ENCODE assay signal across 8 cellular contexts in the genomic region with DNA sequence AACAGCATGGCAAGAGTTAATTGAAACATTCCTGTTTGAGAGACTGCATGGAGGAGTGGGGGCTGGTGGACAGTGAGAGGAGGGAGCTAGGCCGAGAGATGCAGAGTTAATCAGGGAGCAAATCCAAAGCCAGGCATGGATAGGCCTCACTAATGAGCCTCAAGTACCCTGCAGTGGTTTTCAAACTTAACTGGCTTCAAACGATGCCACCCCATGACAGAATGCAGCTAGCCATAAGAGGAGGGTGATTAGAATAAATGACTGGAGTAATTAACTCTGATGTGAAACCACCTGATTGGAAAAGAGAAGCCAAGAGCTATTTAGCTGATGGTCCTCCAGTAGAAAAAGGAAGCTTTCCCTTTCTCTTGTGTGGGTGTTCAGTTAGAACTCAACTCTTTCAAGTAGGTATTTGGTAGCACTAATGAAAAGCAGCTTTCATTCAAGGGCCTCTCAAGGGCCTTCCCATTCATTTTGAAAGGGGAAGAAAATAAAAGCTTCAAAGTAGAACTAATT.
DNase-seq lines count a peak whose midpoint lies in the region; ATAC-seq and TF ChIP-seq lines count a peak whose summit lies in the region.

No MANE protein-coding gene starts in this region.

- no peak overlapping the region for H3K9ac ChIP-seq in NT2/D1 (ENCODE audit: insufficient read length, low read depth)
- no peak overlapping the region for H3K9ac ChIP-seq in rectal smooth muscle tissue (ENCODE audit: low read length)
- H3K9ac ChIP-seq in smooth muscle cell (ENCODE audit: low read depth) = no peak overlapping the region

- DNase-seq in NT2/D1 (ENCODE audit: low read depth, low spot score) (peak; percentile 35), EL (no peak), smooth muscle cell (lab: John Stamatoyannopoulos, UW; ENCODE audit: unreplicated experiment) (no peak), activated gamma-delta T cell (lab: John Stamatoyannopoulos, UW) (no peak)
- no peak for DNase-seq in stimulated activated CD4-positive, alpha-beta T cell treated with anti-CD3 and anti-CD28 coated beads, Interleukin-12 subunit alpha, Interleukin-12 subunit beta, amount 100 ng/mL, for 4 hours

- ATAC-seq in GM19025 (IDR thresholded peaks at IDR 0.05; ENCODE audit: low read depth, unreplicated experiment) (peak; percentile 72), HG03432 (IDR thresholded peaks at IDR 0.05; ENCODE audit: unreplicated experiment) (peak; percentile 87)

- H3K27ac ChIP-seq in rectal smooth muscle tissue (ENCODE audit: low read depth, low read length) (peak overlapping the region; percentile 11), smooth muscle cell (ENCODE audit: low read depth) (no peak overlapping the region)

- WGBS in smooth muscle cell (ENCODE audit: low lambda C conversion rate) = 12% methylated on average over 2 of the region's 2 CpGs

- no peaks in the 10 kb centered on the region for H3K79me2 ChIP-seq in smooth muscle cell (ENCODE audit: low read depth)

- H3K27me3 ChIP-seq in NT2/D1 (ENCODE audit: insufficient read depth, insufficient read length) (no peaks in the 10 kb centered on the region), rectal smooth muscle tissue (ENCODE audit: control insufficient read depth, insufficient read depth, low read length) (no peaks in the 10 kb centered on the region), smooth muscle cell (ENCODE audit: low read depth) (no peaks in the 10 kb centered on the region)

- no peak for TF ChIP-seq CTCF in smooth muscle cell (IDR thresholded peaks at IDR 0.05; ENCODE audit: borderline replicate concordance, insufficient read depth, poor library complexity, severe bottlenecking)

- no peaks in the 10 kb centered on the region for H3K9me3 ChIP-seq in NT2/D1 (ENCODE audit: insufficient read depth, low read length)
- H3K9me3 ChIP-seq in smooth muscle cell (replicated peaks; ENCODE audit: low read depth) = no peaks in the 10 kb centered on the region

- H3K4me2 ChIP-seq in smooth muscle cell = no peak overlapping the region

- no peaks in the 10 kb centered on the region for H3K4me1 ChIP-seq in NT2/D1 (ENCODE audit: insufficient read depth, insufficient read length)
- H3K4me1 ChIP-seq in rectal smooth muscle tissue (ENCODE audit: control insufficient read depth, insufficient read depth, low read length) = peaks cover 5% of the 10 kb centered on the region
- H3K4me1 ChIP-seq in smooth muscle cell (ENCODE audit: low read depth) = peaks cover 53% of the 10 kb centered on the region

- no peaks in the 10 kb centered on the region for H3F3A ChIP-seq in smooth muscle cell (ENCODE audit: low read depth)

- H3K36me3 ChIP-seq in NT2/D1 (ENCODE audit: insufficient read depth, insufficient read length, low read length) = no peaks in the 10 kb centered on the region
- no peaks in the 10 kb centered on the region for H3K36me3 ChIP-seq in rectal smooth muscle tissue (ENCODE audit: control insufficient read depth, insufficient read depth, low read length)
- no peaks in the 10 kb centered on the region for H3K36me3 ChIP-seq in smooth muscle cell (ENCODE audit: low read depth)

- H3K4me3 ChIP-seq in NT2/D1 (ENCODE audit: insufficient read length, low read depth) (no peak overlapping the region), rectal smooth muscle tissue (ENCODE audit: low read length) (no peak overlapping the region), smooth muscle cell (no peak overlapping the region)

- no peak overlapping the region for H2AFZ ChIP-seq in smooth muscle cell (ENCODE audit: low read depth)

- no peaks in the 10 kb centered on the region for H4K20me1 ChIP-seq in smooth muscle cell (ENCODE audit: low read depth)
